ENCODE assay signal across 2 cellular contexts in the genomic region with DNA sequence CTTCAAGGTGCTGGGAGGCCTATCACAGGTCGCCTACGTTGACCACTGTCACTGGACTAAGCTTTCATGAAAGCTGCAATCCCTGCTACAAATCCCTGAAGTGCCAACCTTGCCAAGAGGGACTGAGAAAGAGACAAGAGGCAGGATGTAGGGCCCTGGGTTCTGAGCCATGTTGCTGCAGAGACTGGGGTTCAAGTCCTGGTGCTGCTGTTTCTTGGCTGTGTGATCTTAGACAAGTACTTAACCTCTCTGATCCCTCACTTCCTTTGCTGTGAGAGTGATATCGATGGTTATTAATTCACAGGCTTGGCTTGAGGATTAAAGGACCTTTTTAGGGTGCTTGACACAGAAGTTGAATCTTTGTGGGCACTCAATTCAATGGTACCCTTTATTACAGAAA.
TF ChIP-seq lines count a peak whose summit lies in the region.

No MANE protein-coding gene starts in this region.

TF ChIP-seq in A549, 52 proteins besides CTCF, POLR2A, EP300 and RAD21:
- TF ChIP-seq SREBF2 (IDR thresholded peaks at IDR 0.05) (no peak), ZFP36 (IDR thresholded peaks at IDR 0.05; ENCODE audit: borderline replicate concordance, partially characterized antibody) (peak; percentile 48)
TF ChIP-seq in A549: peak in this region for 1.

TF ChIP-seq in H1, 55 proteins besides CTCF, POLR2A, EP300 and RAD21:
- no peak for TF ChIP-seq YY1 (IDR thresholded peaks at IDR 0.05; ENCODE audit: low read depth, low read length)
- no peak for TF ChIP-seq SP2 (IDR thresholded peaks at IDR 0.05; ENCODE audit: low read length)
- TF ChIP-seq KDM1A (IDR thresholded peaks at IDR 0.05; ENCODE audit: borderline replicate concordance, low read length), result peak; percentile 54; the same call in 1 of the 2 replicates
- TF ChIP-seq SUZ12 (IDR thresholded peaks at IDR 0.05; ENCODE audit: low read length), result no peak
